In genomic region chr4:109560687-109561452, GRCh38 we compare ENCODE assay signal across 8 cellular contexts. TPM values are rescaled to one million over a fixed set of nuclear protein-coding genes. Genes with fewer than 3 reads are reported as not detected.
DNase-seq lines count a peak whose midpoint lies in the region; ATAC-seq, FAIRE-seq and TF ChIP-seq lines count a peak whose summit lies in the region.

No MANE protein-coding gene starts in this region.

- TF ChIP-seq CTCF in activated CD8-positive, alpha-beta T cell treated with anti-CD3 and anti-CD28 coated beads for 36 hours (IDR thresholded peaks at IDR 0.05) = no peak
- TF ChIP-seq CTCF in mesothelial cell of epicardium (IDR thresholded peaks at IDR 0.05; ENCODE audit: unreplicated experiment) = no peak

- peak overlapping the region; percentile 85 for H3K4me3 Mint-ChIP-seq in activated CD8-positive, alpha-beta T cell treated with anti-CD3 and anti-CD28 coated beads for 36 hours
- peak overlapping the region; percentile 63 for H3K4me3 Mint-ChIP-seq in mesothelial cell of epicardium

- peak; percentile 67 for ATAC-seq in HG02884 (IDR thresholded peaks at IDR 0.05; ENCODE audit: unreplicated experiment)
- ATAC-seq in activated CD8-positive, alpha-beta T cell treated with anti-CD3 and anti-CD28 coated beads for 36 hours = peak; percentile 62

- peak in 2 of 3 experiments; percentile 76 to 77 for DNase-seq in NCI-H1417 (lab: John Stamatoyannopoulos, UW)
- no peak for DNase-seq in NCI-H1417 treated with DMSO at 0.1 percent for 48 hours (lab: John Stamatoyannopoulos, UW)
- DNase-seq in NCI-H460 (ENCODE audit: extremely low read depth, low read depth) = peak; percentile 7
- DNase-seq in activated CD8-positive, alpha-beta T cell treated with anti-CD3 and anti-CD28 coated beads for 36 hours = peak; percentile 71
- DNase-seq in mesothelial cell of epicardium (ENCODE audit: low spot score in 2 of 2, unreplicated experiment in 2 of 2) = peak in 1 of 2 experiments; percentile 48
- DNase-seq in stimulated activated CD8-positive, alpha-beta memory T cell treated with anti-CD3 and anti-CD28 coated beads, Interleukin-2, amount 100 ng/mL, for 48 hours (ENCODE audit: low read depth in 2 of 2) = peak; percentile 30 to 40

- H3K4me1 Mint-ChIP-seq in activated CD8-positive, alpha-beta T cell treated with anti-CD3 and anti-CD28 coated beads for 36 hours (ENCODE audit: low read depth) = peaks cover 49% of the 10 kb centered on the region
- peaks cover 8% of the 10 kb centered on the region for H3K4me1 Mint-ChIP-seq in mesothelial cell of epicardium

- peak overlapping the region; percentile 97 for H3K27ac Mint-ChIP-seq in activated CD8-positive, alpha-beta T cell treated with anti-CD3 and anti-CD28 coated beads for 36 hours
- H3K27ac Mint-ChIP-seq in mesothelial cell of epicardium = peak overlapping the region; percentile 10

- FAIRE-seq in endometrium (lab: Jason Lieb, UNC) = peak; percentile 48

- H3K9me3 Mint-ChIP-seq in activated CD8-positive, alpha-beta T cell treated with anti-CD3 and anti-CD28 coated beads for 36 hours = peaks cover 4% of the 10 kb centered on the region
- no peaks in the 10 kb centered on the region for H3K9me3 Mint-ChIP-seq in mesothelial cell of epicardium

- peaks cover 29% of the 10 kb centered on the region for H3K36me3 Mint-ChIP-seq in activated CD8-positive, alpha-beta T cell treated with anti-CD3 and anti-CD28 coated beads for 36 hours (ENCODE audit: low read depth)
- H3K36me3 Mint-ChIP-seq in mesothelial cell of epicardium = peaks cover 6% of the 10 kb centered on the region

- H3K27me3 Mint-ChIP-seq in activated CD8-positive, alpha-beta T cell treated with anti-CD3 and anti-CD28 coated beads for 36 hours = no peaks in the 10 kb centered on the region
- peaks cover 19% of the 10 kb centered on the region for H3K27me3 Mint-ChIP-seq in mesothelial cell of epicardium (ENCODE audit: low read depth)

- CTCF ChIA-PET in activated CD8-positive, alpha-beta T cell treated with anti-CD3 and anti-CD28 coated beads for 36 hours (lab: Charles Lee) = interaction anchor here (0.8 to 2.7 kb wide), 3 partner anchors 11 to 142 kb away, joined by 5 to 14 read pairs (median 7); partner anchors contain the start of gene CASP6

- intact Hi-C loops in activated CD8-positive, alpha-beta T cell treated with anti-CD3 and anti-CD28 coated beads for 36 hours (cut with micrococcal nuclease) = loop anchor here (5.0 kb wide), 2 partner anchors 86 to 141 kb away; partner anchors contain the start of gene CASP6

- POLR2A ChIA-PET in activated CD8-positive, alpha-beta T cell treated with anti-CD3 and anti-CD28 coated beads for 36 hours (lab: Charles Lee) = interaction anchor here (0.6 to 4.0 kb wide), 16 partner anchors 9 to 529 kb away, joined by 3 to 20 read pairs (median 4); partner anchors contain the start of genes CASP6 and SEC24B

RNA-seq across cellular contexts. Expression of gene MCUB, which starts 0.8 kb away (rescaled TPM):
- total RNA-seq in NCI-H460 (2014; rRNA removed; shearing (Covaris generic)) = 11.9 and 14.3 TPM in 2 replicates
- polyA plus RNA-seq in NCI-H460 (2014; cell fraction: nucleus; rRNA removed) = 14.5 and 69.6 TPM in 2 replicates
- 10 to 100 TPM; 62.3 to 65.3 TPM for total RNA-seq in activated CD8-positive, alpha-beta T cell treated with anti-CD3 and anti-CD28 coated beads for 36 hours
- total RNA-seq in mesothelial cell of epicardium = 1.9 to 3.9 TPM (median 3.0 TPM) in 3 replicates
